ENCODE assay signal across 8 cellular contexts in the genomic region with DNA sequence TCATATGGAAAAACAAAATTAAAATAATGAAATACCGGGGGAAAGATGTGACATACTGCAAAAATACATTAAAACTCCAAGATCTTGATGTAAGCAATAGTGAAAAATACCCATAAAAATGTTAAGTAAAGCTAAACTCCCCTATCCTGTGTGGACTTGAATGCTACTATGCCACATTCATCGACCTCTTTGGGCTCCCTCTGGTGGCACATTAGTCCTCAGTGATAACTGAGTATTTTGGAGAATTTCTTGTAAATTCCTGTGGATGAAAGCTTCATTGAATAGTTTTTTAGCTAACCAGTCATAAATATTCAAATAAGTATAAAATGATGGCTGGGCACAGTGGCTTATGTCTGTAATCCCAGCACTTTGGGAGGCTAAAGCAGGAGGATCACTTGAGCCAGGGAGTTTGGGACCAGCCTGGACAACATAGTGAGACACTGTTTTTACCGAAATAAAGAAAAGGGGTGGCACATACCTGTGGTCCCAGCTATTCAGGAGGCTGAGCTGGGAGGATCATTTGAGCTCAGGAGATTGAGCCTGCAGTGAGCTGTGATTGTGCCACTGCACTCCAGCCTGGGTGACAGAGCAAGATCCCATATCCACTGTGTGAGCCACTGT. TPM values are rescaled to one million over a fixed set of nuclear protein-coding genes. Genes with fewer than 3 reads are reported as not detected.
DNase-seq lines count a peak whose midpoint lies in the region; ATAC-seq, FAIRE-seq and TF ChIP-seq lines count a peak whose summit lies in the region.

No MANE protein-coding gene starts in this region.

- no peaks in the 10 kb centered on the region for H3K9me3 ChIP-seq in Caco-2
- no peaks in the 10 kb centered on the region for H3K9me3 ChIP-seq in pancreas

- no peaks in the 10 kb centered on the region for H3K27me3 Mint-ChIP-seq in Caco-2 (ENCODE audit: insufficient read depth, unreplicated experiment)

- CTCF ChIA-PET in Caco-2 (lab: Charles Lee): interaction anchor here (0.5 to 1.7 kb wide), 8 partner anchors 13 to 618 kb away, joined by 3 to 11 read pairs (median 3); a partner anchor contains a TSS

- ATAC-seq in GM21576 (IDR thresholded peaks at IDR 0.05; ENCODE audit: unreplicated experiment) (peak; percentile 60), pancreas (peak; percentile 77 to 95 (median 90)), HG02588 (IDR thresholded peaks at IDR 0.05; ENCODE audit: unreplicated experiment) (no peak)

- DNase-seq in Caco-2: peak in 1 of 2 experiments; percentile 54
- DNase-seq in NCI-H460 (ENCODE audit: extremely low read depth, low read depth): peak; percentile 48
- peak; percentile 27 for DNase-seq in activated CD8-positive, alpha-beta memory T cell treated with anti-CD3 and anti-CD28 coated beads, Interleukin-2, amount 50 U/mL, for 24 hours (ENCODE audit: extremely low read depth)
- peak; percentile 78 for DNase-seq in fibroblast of peridontal ligament (ENCODE audit: extremely low read depth)
- DNase-seq in pancreas: peak in 2 of 6 donors; percentile 35 to 48
- DNase-seq in NCI-H1436 (lab: John Stamatoyannopoulos, UW): no peak

- no peaks in the 10 kb centered on the region for H3K9me3 Mint-ChIP-seq in Caco-2 (ENCODE audit: unreplicated experiment)

- BruUV-seq in Caco-2 (replicated peaks; lab: Mats Ljungman, UMichigan): no TSS peak

- H3K27me3 ChIP-seq in Caco-2 (replicated peaks; ENCODE audit: control insufficient read depth, insufficient read depth, low read length) (no peaks in the 10 kb centered on the region), pancreas (no peaks in the 10 kb centered on the region)

- TF ChIP-seq CTCF in Caco-2 (IDR thresholded peaks at IDR 0.05; ENCODE audit: insufficient read depth in 1 of 2, low read depth in 1 of 2, low read length in 1 of 2, severe bottlenecking in 1 of 2, unreplicated experiment in 1 of 2): peak; percentile 59 to 69
- peak; percentile 13 to 50 (median 46) for TF ChIP-seq CTCF in pancreas (IDR thresholded peaks at IDR 0.05)

- H3K4me1 Mint-ChIP-seq in Caco-2 (ENCODE audit: low read depth, unreplicated experiment): peaks cover 7% of the 10 kb centered on the region

- no peak for FAIRE-seq in pancreas (lab: Jason Lieb, UNC)

- H3K4me3 Mint-ChIP-seq in Caco-2 (ENCODE audit: unreplicated experiment): no peak overlapping the region

- H3K27ac Mint-ChIP-seq in Caco-2 (ENCODE audit: unreplicated experiment): no peak overlapping the region

- 40 to 42% methylated on average over 3 of the region's 3 CpGs for WGBS in pancreas, 2 donors

- no peaks in the 10 kb centered on the region for H3K36me3 Mint-ChIP-seq in Caco-2 (ENCODE audit: insufficient read depth, unreplicated experiment)

- H3K27ac ChIP-seq in pancreas: no peak overlapping the region

- H3K4me1 ChIP-seq in Caco-2: peaks cover 4% of the 10 kb centered on the region; the same call in 1 of the 2 replicates
- H3K4me1 ChIP-seq in pancreas: no peaks in the 10 kb centered on the region

- H3K4me3 ChIP-seq in Caco-2 (ENCODE audit: low read depth, low read length) (no peak overlapping the region), pancreas (no peak overlapping the region)

- H3K36me3 ChIP-seq in Caco-2 (ENCODE audit: control insufficient read depth, insufficient read depth, low read length) (no peaks in the 10 kb centered on the region), pancreas (no peaks in the 10 kb centered on the region)

- POLR2A ChIA-PET in Caco-2 (lab: Charles Lee): no interaction called here

- intact Hi-C loops in Caco-2 (cut with micrococcal nuclease; ENCODE audit: unreplicated experiment) (loop anchor here (1.0 to 10.0 kb wide), 5 partner anchors 42 to 385 kb away; a partner anchor contains a TSS), pancreas (cut with DNase I) (loop anchor here in 1 of 3 donors (10.0 kb wide), 1 partner anchor 105 kb away; no protein-coding TSS in a partner anchor)

RNA-seq across cellular contexts. Expression of a gene that starts 42.4 kb away (rescaled TPM):
- total RNA-seq in Caco-2 (2022) (15.2 and 16.9 TPM in 2 replicates), pancreas (10 to 100 TPM in 5 of 6 donors, 1 to 10 TPM in 1; 8.9 to 14.3 (median 11.4) TPM)
- total RNA-seq in NCI-H460 (2014; rRNA removed; shearing (Covaris generic)): 45.3 and 46.0 TPM in 2 replicates
- polyA plus RNA-seq in NCI-H460 (2014; cell fraction: nucleus; rRNA removed): 23.2 and 30.6 TPM in 2 replicates
- 10 to 100 TPM in 1 of 2 donors, 1 to 10 TPM in 1; 5.7 to 10.7 TPM for polyA plus RNA-seq in pancreas
